12 cellular contexts compared by ENCODE assay signal in genomic region chr16:3035972-3036725, GRCh38. TPM values are rescaled to one million over a fixed set of nuclear protein-coding genes. Genes with fewer than 3 reads are reported as not detected.
DNase-seq lines count a peak whose midpoint lies in the region; ATAC-seq and TF ChIP-seq lines count a peak whose summit lies in the region.
"Had no signal": no experiment of that assay in that cellular context is flagged by ENCODE, and none has a peak within 500 bp of the region (broad histone marks: within the 10 kb centered on the region; RNA-seq: fewer than 3 reads in every experiment).

No MANE protein-coding gene starts in this region.

- intact Hi-C loops in transverse colon (cut with DNase I; ENCODE audit: low total_unique reads), result no loop called here

- ATAC-seq in activated CD8-positive, alpha-beta memory T cell treated with anti-CD3 and anti-CD28 coated beads, Interleukin-2, amount 10 ng/mL, durations not matched to agents 7 days and 5 days, result peak; percentile 15
- no peak for ATAC-seq in HG03097 (IDR thresholded peaks at IDR 0.05; ENCODE audit: low FRiP score, unreplicated experiment)
- ATAC-seq: left lobe of liver had no signal

- in situ Hi-C loops in transverse colon (cut with MboI; ENCODE audit: low pct_ligation_motif_present in 1 of 4, low pct_unique_long_range_greater_than_20kb in 1 of 4, low sequenced_read_pairs in 3 of 4), result loop anchor here in 1 of 4 donors (25.0 kb wide), 1 partner anchor 101 kb away; the partner anchor contains the start of gene ZNF213

- peak overlapping the region; percentile 62 for H3K4me3 ChIP-seq in iPS-15b (ENCODE audit: low read depth, low read length)
- H3K4me3 ChIP-seq in transverse colon, result peak overlapping the region; percentile 35 to 72 (median 58)

- no peaks in the 10 kb centered on the region for H3K9me3 Mint-ChIP-seq in activated CD8-positive, alpha-beta memory T cell treated with anti-CD3 and anti-CD28 coated beads, Interleukin-2, amount 10 ng/mL, durations not matched to agents 7 days and 5 days (ENCODE audit: low read depth)
- H3K9me3 Mint-ChIP-seq: T-helper 1 cell treated with Interleukin-12 subunit alpha and Interleukin-12 subunit beta and Interleukin-4 antibody, amounts not matched to agents 30 μg/mL and 1 μg/mL, for 36 hours had no signal

- 3% methylated on average over 24 of the region's 40 CpGs; no CpG with 5 or more reads in 1 of the 2 donors for WGBS in transverse colon (ENCODE audit: low coverage in 1 of 2), 2 donors

- peaks cover 19% of the 10 kb centered on the region for H3K4me1 Mint-ChIP-seq in activated CD8-positive, alpha-beta memory T cell treated with anti-CD3 and anti-CD28 coated beads, Interleukin-2, amount 10 ng/mL, durations not matched to agents 7 days and 5 days

- H3K9me3 ChIP-seq in iPS-15b (ENCODE audit: control insufficient read depth, insufficient read depth, low read length) (no peaks in the 10 kb centered on the region), transverse colon (no peaks in the 10 kb centered on the region)

- peaks cover 77% of the 10 kb centered on the region for H3K27me3 Mint-ChIP-seq in activated CD8-positive, alpha-beta memory T cell treated with anti-CD3 and anti-CD28 coated beads, Interleukin-2, amount 10 ng/mL, durations not matched to agents 7 days and 5 days

- H3K27me3 ChIP-seq in iPS-15b (ENCODE audit: control insufficient read depth, insufficient read depth, low read length), result peaks cover 15% of the 10 kb centered on the region
- H3K27me3 ChIP-seq in transverse colon, result peaks cover 72% of the 10 kb centered on the region

- no peak overlapping the region for H3K27ac Mint-ChIP-seq in activated CD8-positive, alpha-beta memory T cell treated with anti-CD3 and anti-CD28 coated beads, Interleukin-2, amount 10 ng/mL, durations not matched to agents 7 days and 5 days
- H3K27ac Mint-ChIP-seq: T-helper 1 cell treated with Interleukin-12 subunit alpha and Interleukin-12 subunit beta and Interleukin-4 antibody, amounts not matched to agents 30 μg/mL and 1 μg/mL, for 36 hours had no signal

- no peak for TF ChIP-seq EP300 in transverse colon (IDR thresholded peaks at IDR 0.05; ENCODE audit: low read depth)

- no peak for DNase-seq in activated CD8-positive, alpha-beta memory T cell treated with anti-CD3 and anti-CD28 coated beads, Interleukin-2, amount 10 ng/mL, durations not matched to agents 7 days and 5 days
- no peak for DNase-seq in activated CD8-positive, alpha-beta memory T cell treated with anti-CD3 and anti-CD28 coated beads, Interleukin-2, amount 50 U/mL, for 4 hours
- peak; percentile 72 for DNase-seq in transverse colon
- no peak for DNase-seq in COR-L47 (lab: John Stamatoyannopoulos, UW)
- DNase-seq: activated T-cell treated with anti-CD3 and anti-CD28 coated beads, Interleukin-2, amount 50 U/mL, for 48 hours; GOT3; NCI-H446; stimulated activated CD4-positive, alpha-beta T cell treated with anti-CD3 and anti-CD28 coated beads, Interleukin-1b, Interleukin-23, amount 100 ng/mL, for 48 hours had no signal

- TF ChIP-seq POLR2A in transverse colon (IDR thresholded peaks at IDR 0.05), result no peak

- H3K36me3 ChIP-seq in iPS-15b (ENCODE audit: control insufficient read depth, insufficient read depth, low read length) (no peaks in the 10 kb centered on the region), transverse colon (no peaks in the 10 kb centered on the region)

- no peak overlapping the region for H3K9ac ChIP-seq in iPS-15b (ENCODE audit: low read depth, low read length)

- H3K36me3 Mint-ChIP-seq in activated CD8-positive, alpha-beta memory T cell treated with anti-CD3 and anti-CD28 coated beads, Interleukin-2, amount 10 ng/mL, durations not matched to agents 7 days and 5 days, result peaks cover 2% of the 10 kb centered on the region

- CTCF ChIA-PET in activated CD8-positive, alpha-beta memory T cell treated with anti-CD3 and anti-CD28 coated beads, Interleukin-2, amount 10 ng/mL, durations not matched to agents 7 days and 5 days (lab: Charles Lee), result interaction anchor here (3.8 to 17.9 kb wide), 5 partner anchors 9 to 93 kb away, joined by 23 to 370 read pairs (median 185); partner anchors contain the start of genes CLDN9, HCFC1R1, MMP25 and THOC6

- H3K27ac ChIP-seq in transverse colon, result peak overlapping the region; percentile 76 to 88 (median 84)

- no peak for TF ChIP-seq CTCF in transverse colon (IDR thresholded peaks at IDR 0.05)

- peaks cover 3% of the 10 kb centered on the region for H3K4me1 ChIP-seq in iPS-15b (ENCODE audit: control insufficient read depth, insufficient read depth, low read length)
- H3K4me1 ChIP-seq in transverse colon, result peaks cover 0 to 52% (median 32%) of the 10 kb centered on the region in 4 donors

- H3K4me3 Mint-ChIP-seq in activated CD8-positive, alpha-beta memory T cell treated with anti-CD3 and anti-CD28 coated beads, Interleukin-2, amount 10 ng/mL, durations not matched to agents 7 days and 5 days, result no peak overlapping the region
- H3K4me3 Mint-ChIP-seq: T-helper 1 cell treated with Interleukin-12 subunit alpha and Interleukin-12 subunit beta and Interleukin-4 antibody, amounts not matched to agents 30 μg/mL and 1 μg/mL, for 36 hours had no signal

RNA-seq across cellular contexts. Expression of gene BICDL2, which starts 0.6 kb away (rescaled TPM):
- under 1 TPM in 1 of 2 experiments, not detected in 1; 0.50 TPM for total RNA-seq in activated CD8-positive, alpha-beta memory T cell treated with anti-CD3 and anti-CD28 coated beads, Interleukin-2, amount 10 ng/mL, durations not matched to agents 7 days and 5 days
- 100 to 1,000 TPM; 123 to 357 (median 167) TPM for total RNA-seq in transverse colon

RNA-seq across cellular contexts. Expression of gene MMP25, which starts 10.2 kb away (rescaled TPM):
- 10 to 100 TPM; 34.0 to 88.3 TPM for total RNA-seq in activated CD8-positive, alpha-beta memory T cell treated with anti-CD3 and anti-CD28 coated beads, Interleukin-2, amount 10 ng/mL, durations not matched to agents 7 days and 5 days
- 1 to 10 TPM in 3 of 4 donors, not detected in 1; 1.6 to 9.4 (median 1.8) TPM for total RNA-seq in transverse colon

RNA-seq across cellular contexts. Expression of gene THOC6, which starts 12.3 kb away (rescaled TPM):
- 10 to 100 TPM; 45.6 to 51.5 TPM for total RNA-seq in activated CD8-positive, alpha-beta memory T cell treated with anti-CD3 and anti-CD28 coated beads, Interleukin-2, amount 10 ng/mL, durations not matched to agents 7 days and 5 days
- total RNA-seq in transverse colon, result 10 to 100 TPM; 10.1 to 42.8 (median 17.6) TPM

RNA-seq across cellular contexts. Expression of gene HCFC1R1, which starts 12.4 kb away (rescaled TPM):
- total RNA-seq in activated CD8-positive, alpha-beta memory T cell treated with anti-CD3 and anti-CD28 coated beads, Interleukin-2, amount 10 ng/mL, durations not matched to agents 7 days and 5 days, result 10 to 100 TPM; 31.8 to 34.3 TPM
- 10 to 100 TPM in 2 of 4 donors, 1 to 10 TPM in 2; 4.4 to 35.4 (median 17.5) TPM for total RNA-seq in transverse colon

RNA-seq across cellular contexts. Expression of gene TNFRSF12A, which starts 16.0 kb away (rescaled TPM):
- total RNA-seq in activated CD8-positive, alpha-beta memory T cell treated with anti-CD3 and anti-CD28 coated beads, Interleukin-2, amount 10 ng/mL, durations not matched to agents 7 days and 5 days, result 1 to 10 TPM; 5.5 to 5.9 TPM
- 10 to 100 TPM; 13.3 to 50.5 (median 19.9) TPM for total RNA-seq in transverse colon

Comparison
In these comparisons a context has a peak if more than half of its experiments do, and no peak if none do; other contexts are left out.
1. RNA of gene BICDL2, which starts 0.6 kb away (total RNA-seq): 123 to 357 TPM in transverse colon; 0.50 TPM in activated CD8-positive, alpha-beta memory T cell treated with anti-CD3 and anti-CD28 coated beads, Interleukin-2, amount 10 ng/mL, durations not matched to agents 7 days and 5 days; every median in the first group is over 10 times any median in the second.